In genomic region chr16:50265260-50265659, GRCh38 we compare ENCODE assay signal across 1 cellular context.
TF ChIP-seq lines count a peak whose summit lies in the region.

No MANE protein-coding gene starts in this region.

TF ChIP-seq in GM23338, 12 proteins besides CTCF, POLR2A, EP300 and RAD21 (continued from another document):
- TF ChIP-seq, protein P1, sequence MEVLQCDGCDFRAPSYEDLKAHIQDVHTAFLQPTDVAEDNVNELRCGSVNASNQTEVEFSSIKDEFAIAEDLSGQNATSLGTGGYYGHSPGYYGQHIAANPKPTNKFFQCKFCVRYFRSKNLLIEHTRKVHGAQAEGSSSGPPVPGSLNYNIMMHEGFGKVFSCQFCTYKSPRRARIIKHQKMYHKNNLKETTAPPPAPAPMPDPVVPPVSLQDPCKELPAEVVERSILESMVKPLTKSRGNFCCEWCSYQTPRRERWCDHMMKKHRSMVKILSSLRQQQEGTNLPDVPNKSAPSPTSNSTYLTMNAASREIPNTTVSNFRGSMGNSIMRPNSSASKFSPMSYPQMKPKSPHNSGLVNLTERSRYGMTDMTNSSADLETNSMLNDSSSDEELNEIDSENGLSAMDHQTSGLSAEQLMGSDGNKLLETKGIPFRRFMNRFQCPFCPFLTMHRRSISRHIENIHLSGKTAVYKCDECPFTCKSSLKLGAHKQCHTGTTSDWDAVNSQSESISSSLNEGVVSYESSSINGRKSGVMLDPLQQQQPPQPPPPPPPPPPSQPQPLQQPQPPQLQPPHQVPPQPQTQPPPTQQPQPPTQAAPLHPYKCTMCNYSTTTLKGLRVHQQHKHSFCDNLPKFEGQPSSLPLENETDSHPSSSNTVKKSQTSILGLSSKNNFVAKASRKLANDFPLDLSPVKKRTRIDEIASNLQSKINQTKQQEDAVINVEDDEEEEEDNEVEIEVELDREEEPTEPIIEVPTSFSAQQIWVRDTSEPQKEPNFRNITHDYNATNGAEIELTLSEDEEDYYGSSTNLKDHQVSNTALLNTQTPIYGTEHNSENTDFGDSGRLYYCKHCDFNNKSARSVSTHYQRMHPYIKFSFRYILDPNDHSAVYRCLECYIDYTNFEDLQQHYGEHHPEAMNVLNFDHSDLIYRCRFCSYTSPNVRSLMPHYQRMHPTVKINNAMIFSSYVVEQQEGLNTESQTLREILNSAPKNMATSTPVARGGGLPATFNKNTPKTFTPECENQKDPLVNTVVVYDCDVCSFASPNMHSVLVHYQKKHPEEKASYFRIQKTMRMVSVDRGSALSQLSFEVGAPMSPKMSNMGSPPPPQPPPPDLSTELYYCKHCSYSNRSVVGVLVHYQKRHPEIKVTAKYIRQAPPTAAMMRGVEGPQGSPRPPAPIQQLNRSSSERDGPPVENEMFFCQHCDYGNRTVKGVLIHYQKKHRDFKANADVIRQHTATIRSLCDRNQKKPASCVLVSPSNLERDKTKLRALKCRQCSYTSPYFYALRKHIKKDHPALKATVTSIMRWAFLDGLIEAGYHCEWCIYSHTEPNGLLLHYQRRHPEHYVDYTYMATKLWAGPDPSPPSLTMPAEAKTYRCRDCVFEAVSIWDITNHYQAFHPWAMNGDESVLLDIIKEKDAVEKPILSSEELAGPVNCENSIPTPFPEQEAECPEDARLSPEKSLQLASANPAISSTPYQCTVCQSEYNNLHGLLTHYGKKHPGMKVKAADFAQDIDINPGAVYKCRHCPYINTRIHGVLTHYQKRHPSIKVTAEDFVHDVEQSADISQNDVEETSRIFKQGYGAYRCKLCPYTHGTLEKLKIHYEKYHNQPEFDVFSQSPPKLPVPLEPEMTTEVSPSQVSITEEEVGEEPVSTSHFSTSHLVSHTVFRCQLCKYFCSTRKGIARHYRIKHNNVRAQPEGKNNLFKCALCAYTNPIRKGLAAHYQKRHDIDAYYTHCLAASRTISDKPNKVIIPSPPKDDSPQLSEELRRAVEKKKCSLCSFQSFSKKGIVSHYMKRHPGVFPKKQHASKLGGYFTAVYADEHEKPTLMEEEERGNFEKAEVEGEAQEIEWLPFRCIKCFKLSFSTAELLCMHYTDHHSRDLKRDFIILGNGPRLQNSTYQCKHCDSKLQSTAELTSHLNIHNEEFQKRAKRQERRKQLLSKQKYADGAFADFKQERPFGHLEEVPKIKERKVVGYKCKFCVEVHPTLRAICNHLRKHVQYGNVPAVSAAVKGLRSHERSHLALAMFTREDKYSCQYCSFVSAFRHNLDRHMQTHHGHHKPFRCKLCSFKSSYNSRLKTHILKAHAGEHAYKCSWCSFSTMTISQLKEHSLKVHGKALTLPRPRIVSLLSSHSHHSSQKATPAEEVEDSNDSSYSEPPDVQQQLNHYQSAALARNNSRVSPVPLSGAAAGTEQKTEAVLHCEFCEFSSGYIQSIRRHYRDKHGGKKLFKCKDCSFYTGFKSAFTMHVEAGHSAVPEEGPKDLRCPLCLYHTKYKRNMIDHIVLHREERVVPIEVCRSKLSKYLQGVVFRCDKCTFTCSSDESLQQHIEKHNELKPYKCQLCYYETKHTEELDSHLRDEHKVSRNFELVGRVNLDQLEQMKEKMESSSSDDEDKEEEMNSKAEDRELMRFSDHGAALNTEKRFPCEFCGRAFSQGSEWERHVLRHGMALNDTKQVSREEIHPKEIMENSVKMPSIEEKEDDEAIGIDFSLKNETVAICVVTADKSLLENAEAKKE (CRISPR knock-in tag; IDR thresholded peaks at IDR 0.05): no peak
- TF ChIP-seq JUNB (IDR thresholded peaks at IDR 0.05; ENCODE audit: unreplicated experiment): no peak
- TF ChIP-seq POLR2AphosphoS5 (IDR thresholded peaks at IDR 0.05; ENCODE audit: low read depth): no peak
- TF ChIP-seq, protein P2, sequence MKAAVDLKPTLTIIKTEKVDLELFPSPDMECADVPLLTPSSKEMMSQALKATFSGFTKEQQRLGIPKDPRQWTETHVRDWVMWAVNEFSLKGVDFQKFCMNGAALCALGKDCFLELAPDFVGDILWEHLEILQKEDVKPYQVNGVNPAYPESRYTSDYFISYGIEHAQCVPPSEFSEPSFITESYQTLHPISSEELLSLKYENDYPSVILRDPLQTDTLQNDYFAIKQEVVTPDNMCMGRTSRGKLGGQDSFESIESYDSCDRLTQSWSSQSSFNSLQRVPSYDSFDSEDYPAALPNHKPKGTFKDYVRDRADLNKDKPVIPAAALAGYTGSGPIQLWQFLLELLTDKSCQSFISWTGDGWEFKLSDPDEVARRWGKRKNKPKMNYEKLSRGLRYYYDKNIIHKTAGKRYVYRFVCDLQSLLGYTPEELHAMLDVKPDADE (IDR thresholded peaks at IDR 0.05): no peak
- no peak for TF ChIP-seq REST (IDR thresholded peaks at IDR 0.05; ENCODE audit: unreplicated experiment)
- TF ChIP-seq EZH2 (IDR thresholded peaks at IDR 0.05; ENCODE audit: low read depth, unreplicated experiment): no peak
TF ChIP-seq in GM23338: peak in this region for 0.
